In the genomic region with DNA sequence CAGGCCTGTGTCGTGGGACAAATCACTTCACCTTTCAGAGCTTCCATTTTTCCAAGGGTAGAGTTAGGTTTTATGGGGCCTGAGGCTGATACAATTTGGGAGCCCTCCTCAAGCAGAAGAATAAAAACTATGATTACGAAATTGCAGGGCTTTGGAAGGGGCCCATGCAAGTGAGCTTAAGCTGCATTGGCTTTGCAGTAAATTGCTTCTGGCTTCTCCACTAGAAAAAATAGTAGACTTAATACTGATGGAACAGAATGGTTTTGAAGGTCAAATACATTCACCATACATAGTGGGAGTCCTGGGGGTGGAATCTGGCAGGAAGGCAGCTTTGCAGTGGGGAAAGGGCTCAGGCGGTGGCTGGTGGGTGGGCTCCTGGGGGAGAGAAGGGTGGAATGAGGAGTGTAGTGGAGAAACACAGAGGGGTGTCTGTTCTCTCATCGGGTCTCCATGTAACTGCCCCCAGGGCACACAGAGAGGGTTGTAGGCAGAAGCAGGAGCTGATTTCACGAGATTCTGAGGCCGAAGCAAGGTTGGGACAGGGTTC, we compare ENCODE assay signal across 16 cellular contexts. TPM values are rescaled to one million over a fixed set of nuclear protein-coding genes. Genes with fewer than 3 reads are reported as not detected.
DNase-seq lines count a peak whose midpoint lies in the region; ATAC-seq and TF ChIP-seq lines count a peak whose summit lies in the region.
"Had no signal": no experiment of that assay in that cellular context is flagged by ENCODE, and none has a peak within 500 bp of the region (broad histone marks: within the 10 kb centered on the region; RNA-seq: fewer than 3 reads in every experiment).

No MANE protein-coding gene starts in this region.

- H3K9me3 ChIP-seq in ascending aorta, result no peaks in the 10 kb centered on the region
- no peaks in the 10 kb centered on the region for H3K9me3 ChIP-seq in right cardiac atrium (ENCODE audit: control insufficient read depth, low read length)
- H3K9me3 ChIP-seq in tibial artery, result no peaks in the 10 kb centered on the region
- H3K9me3 ChIP-seq: esophagus muscularis mucosa, right lobe of liver, upper lobe of left lung had no signal

- no peak overlapping the region for H3K4me3 ChIP-seq in ascending aorta
- H3K4me3 ChIP-seq in right cardiac atrium (ENCODE audit: low read length), result no peak overlapping the region
- H3K4me3 ChIP-seq in tibial artery, result no peak overlapping the region
- H3K4me3 ChIP-seq: BLaER1 treated with 17β-estradiol and CSF1 and Interleukin-3, amounts not matched to agents 10 nM and 100 nM; esophagus muscularis mucosa; right lobe of liver; upper lobe of left lung had no signal

- intact Hi-C loops in ascending aorta (cut with DNase I), result loop anchor here (5.0 kb wide), 1 partner anchor 259 kb away; no protein-coding TSS in a partner anchor
- intact Hi-C loops in right cardiac atrium (cut with DNase I), result loop anchor here in 2 of 4 donors (5.0 kb wide), 2 partner anchors 54 to 184 kb away; a partner anchor contains a TSS
- intact Hi-C loops in tibial artery (cut with DNase I; ENCODE audit: low total_unique reads), result no loop called here

- no peaks in the 10 kb centered on the region for H3K27me3 ChIP-seq in ascending aorta
- H3K27me3 ChIP-seq in right cardiac atrium (ENCODE audit: control insufficient read depth, insufficient read depth), result no peaks in the 10 kb centered on the region
- no peaks in the 10 kb centered on the region for H3K27me3 ChIP-seq in tibial artery
- H3K27me3 ChIP-seq: BLaER1 treated with 17β-estradiol and CSF1 and Interleukin-3, amounts not matched to agents 10 nM and 100 nM; esophagus muscularis mucosa; right lobe of liver; upper lobe of left lung had no signal

- peak; percentile 35 for DNase-seq in activated CD8-positive, alpha-beta memory T cell treated with anti-CD3 and anti-CD28 coated beads, Interleukin-2, amount 50 U/mL, for 48 hours
- DNase-seq in activated CD8-positive, alpha-beta memory T cell treated with anti-CD3 and anti-CD28 coated beads for 24 hours, result no peak
- DNase-seq in ascending aorta (ENCODE audit: low spot score in 2 of 2) (peak in 1 of 2 donors; percentile 47), right cardiac atrium (no peak), tibial artery (no peak)
- no peak for DNase-seq in activated CD4-positive, CD25-positive, alpha-beta regulatory T cell treated with anti-CD3 and anti-CD28 coated beads, Interleukin-2, amount 50 U/mL, for 72 hours
- DNase-seq: activated naive CD8-positive, alpha-beta T cell treated with anti-CD3 and anti-CD28 coated beads, Interleukin-2, amount 10 ng/mL, durations not matched to agents 7 days and 5 days; NCI-H1694 treated with DMSO at 0.1 percent for 48 hours; stimulated activated naive CD8-positive, alpha-beta T cell treated with anti-CD3 and anti-CD28 coated beads, Interleukin-15, Interleukin-2, amounts not matched to agents 100 U/mL and 50 U/mL, for 24 hours; T-helper 9 cell; upper lobe of left lung had no signal

- H3K4me1 ChIP-seq in ascending aorta, result peaks cover 10 to 66% of the 10 kb centered on the region in 2 donors
- peaks cover 3% of the 10 kb centered on the region for H3K4me1 ChIP-seq in right cardiac atrium (ENCODE audit: control insufficient read depth, insufficient read depth, low read length)
- peaks cover 0 to 67% (median 47%) of the 10 kb centered on the region in 4 donors for H3K4me1 ChIP-seq in tibial artery
- H3K4me1 ChIP-seq: right lobe of liver had no signal

- H3K36me3 ChIP-seq in ascending aorta, result no peaks in the 10 kb centered on the region
- no peaks in the 10 kb centered on the region for H3K36me3 ChIP-seq in tibial artery
- H3K36me3 ChIP-seq: BLaER1 treated with 17β-estradiol and CSF1 and Interleukin-3, amounts not matched to agents 10 nM and 100 nM; esophagus muscularis mucosa; right lobe of liver; upper lobe of left lung had no signal

- ATAC-seq in right cardiac atrium, result peak in 1 of 2 donors; percentile 14
- no peak for ATAC-seq in HG02973 (IDR thresholded peaks at IDR 0.05; ENCODE audit: unreplicated experiment)
- no peak for ATAC-seq in GM21528 (IDR thresholded peaks at IDR 0.05; ENCODE audit: low FRiP score, unreplicated experiment)
- ATAC-seq: stimulated activated naive CD8-positive, alpha-beta T cell treated with anti-CD3 and anti-CD28 coated beads, Interleukin-15, Interleukin-2, amounts not matched to agents 100 U/mL and 50 U/mL, for 24 hours had no signal

- TF ChIP-seq CTCF in ascending aorta (IDR thresholded peaks at IDR 0.05) (no peak), tibial artery (IDR thresholded peaks at IDR 0.05) (no peak)

- WGBS in right cardiac atrium, result 76% methylated on average over 6 of the region's 6 CpGs

- H3K27ac ChIP-seq in ascending aorta (peak overlapping the region; percentile 93 to 94), right cardiac atrium (ENCODE audit: low read length) (peak overlapping the region; percentile 36), tibial artery (peak overlapping the region; percentile 72 to 83)
- H3K27ac ChIP-seq: right lobe of liver had no signal

RNA-seq across cellular contexts. Expression of a gene that starts 55.9 kb away (rescaled TPM):
- total RNA-seq in ascending aorta (12.0 TPM), right cardiac atrium (1 to 10 TPM; 5.6 to 8.6 (median 6.8) TPM)
- polyA plus RNA-seq in right cardiac atrium, result 1.8 TPM

Comparison
In these comparisons a context has a peak if more than half of its experiments do, and no peak if none do; other contexts are left out.
1. H3K27ac ChIP-seq: peak in every context shown above with its lines; median percentile 94 in ascending aorta; 78 in tibial artery; 36 in right cardiac atrium.